8 cellular contexts compared by ENCODE assay signal in genomic region chr9:70111042-70111602, GRCh38.
DNase-seq lines count a peak whose midpoint lies in the region; ATAC-seq and TF ChIP-seq lines count a peak whose summit lies in the region.

No MANE protein-coding gene starts in this region.

- H3K9me3 Mint-ChIP-seq in activated CD8-positive, alpha-beta T cell treated with anti-CD3 and anti-CD28 coated beads for 36 hours = no peaks in the 10 kb centered on the region
- no peaks in the 10 kb centered on the region for H3K9me3 Mint-ChIP-seq in endothelial cell (ENCODE audit: unreplicated experiment)

- intact Hi-C loops in activated CD8-positive, alpha-beta T cell treated with anti-CD3 and anti-CD28 coated beads for 36 hours (cut with micrococcal nuclease) = loop anchor here (2.0 to 5.0 kb wide), 2 partner anchors 138 to 491 kb away; no protein-coding TSS in a partner anchor

- POLR2A ChIA-PET in activated CD8-positive, alpha-beta T cell treated with anti-CD3 and anti-CD28 coated beads for 36 hours (lab: Charles Lee) = interaction anchor here (0.6 to 1.0 kb wide), 2 partner anchors 9 to 127 kb away, joined by 3 read pairs; no protein-coding TSS in a partner anchor

- DNase-seq in AG08396 (ENCODE audit: low spot score) = peak; percentile 56
- DNase-seq in NCI-H345 treated with DMSO at 0.1 percent for 48 hours (lab: John Stamatoyannopoulos, UW; ENCODE audit: unreplicated experiment) = peak; percentile 72
- peak; percentile 72 for DNase-seq in activated CD8-positive, alpha-beta T cell treated with anti-CD3 and anti-CD28 coated beads for 36 hours
- DNase-seq in endothelial cell (ENCODE audit: low spot score) = peak; percentile 82
- DNase-seq in stimulated activated naive CD4-positive, alpha-beta T cell treated with Interleukin-2 at 50 U/mL for 16 hours (lab: John Stamatoyannopoulos, UW) = peak; percentile 30

- H3K27ac ChIP-seq in muscle layer of duodenum (ENCODE audit: low read length) = peak overlapping the region; percentile 3

- peak; percentile 96 for TF ChIP-seq CTCF in activated CD8-positive, alpha-beta T cell treated with anti-CD3 and anti-CD28 coated beads for 36 hours (IDR thresholded peaks at IDR 0.05)
- TF ChIP-seq CTCF in endothelial cell (IDR thresholded peaks at IDR 0.05; ENCODE audit: unreplicated experiment) = peak; percentile 80

- no peak overlapping the region for H3K27ac Mint-ChIP-seq in activated CD8-positive, alpha-beta T cell treated with anti-CD3 and anti-CD28 coated beads for 36 hours
- H3K27ac Mint-ChIP-seq in endothelial cell (ENCODE audit: unreplicated experiment) = peak overlapping the region; percentile 8

- no peaks in the 10 kb centered on the region for H3K9me3 ChIP-seq in muscle layer of duodenum (ENCODE audit: control insufficient read depth in 1 of 2, low read length in 2 of 2)

- no peaks in the 10 kb centered on the region for H3K36me3 Mint-ChIP-seq in activated CD8-positive, alpha-beta T cell treated with anti-CD3 and anti-CD28 coated beads for 36 hours (ENCODE audit: low read depth)
- no peaks in the 10 kb centered on the region for H3K36me3 Mint-ChIP-seq in endothelial cell (ENCODE audit: low read depth, unreplicated experiment)

- H3K27me3 Mint-ChIP-seq in activated CD8-positive, alpha-beta T cell treated with anti-CD3 and anti-CD28 coated beads for 36 hours = peaks cover 12% of the 10 kb centered on the region
- H3K27me3 Mint-ChIP-seq in endothelial cell (ENCODE audit: unreplicated experiment) = peaks cover 5% of the 10 kb centered on the region

- H3K4me1 Mint-ChIP-seq in activated CD8-positive, alpha-beta T cell treated with anti-CD3 and anti-CD28 coated beads for 36 hours (ENCODE audit: low read depth) = peaks cover 8% of the 10 kb centered on the region
- H3K4me1 Mint-ChIP-seq in endothelial cell (ENCODE audit: unreplicated experiment) = peaks cover 6% of the 10 kb centered on the region

- peaks cover 18 to 28% of the 10 kb centered on the region in 2 donors for H3K36me3 ChIP-seq in muscle layer of duodenum (ENCODE audit: control insufficient read depth in 1 of 2, insufficient read depth in 2 of 2, low read length in 2 of 2)

- H3K4me3 ChIP-seq in muscle layer of duodenum (ENCODE audit: low read depth in 1 of 2, low read length in 2 of 2) = no peak overlapping the region

- ATAC-seq in GM18520 (IDR thresholded peaks at IDR 0.05; ENCODE audit: unreplicated experiment) (peak; percentile 66), HG03108 (IDR thresholded peaks at IDR 0.05; ENCODE audit: unreplicated experiment) (peak; percentile 67)
- ATAC-seq in activated CD8-positive, alpha-beta T cell treated with anti-CD3 and anti-CD28 coated beads for 36 hours = no peak

- no peaks in the 10 kb centered on the region for H3K27me3 ChIP-seq in muscle layer of duodenum (ENCODE audit: low read depth, low read length)

- peaks cover 0 to 48% of the 10 kb centered on the region in 2 donors for H3K4me1 ChIP-seq in muscle layer of duodenum (ENCODE audit: control insufficient read depth in 1 of 2, insufficient read depth in 2 of 2, low read length in 2 of 2)

- CTCF ChIA-PET in activated CD8-positive, alpha-beta T cell treated with anti-CD3 and anti-CD28 coated beads for 36 hours (lab: Charles Lee) = interaction anchor here (0.9 to 5.9 kb wide), 35 partner anchors 9 to 1079 kb away, joined by 3 to 106 read pairs (median 5); partner anchors contain the start of gene MAMDC2

- no peak overlapping the region for H3K4me3 Mint-ChIP-seq in activated CD8-positive, alpha-beta T cell treated with anti-CD3 and anti-CD28 coated beads for 36 hours
- H3K4me3 Mint-ChIP-seq in endothelial cell (ENCODE audit: unreplicated experiment) = no peak overlapping the region

Comparison
In these comparisons a context has a peak if more than half of its experiments do, and no peak if none do; other contexts are left out.
1. DNase-seq: peak in every context shown above with its lines; median percentile 82 in endothelial cell; 72 in NCI-H345 treated with DMSO at 0.1 percent for 48 hours; 72 in activated CD8-positive, alpha-beta T cell treated with anti-CD3 and anti-CD28 coated beads for 36 hours; 56 in AG08396; 30 in stimulated activated naive CD4-positive, alpha-beta T cell treated with Interleukin-2 at 50 U/mL for 16 hours.